ENCODE assay signal across 23 cellular contexts in genomic region chr12:48336066-48336465, GRCh38.
"Had no signal": no experiment of that assay in that cellular context is flagged by ENCODE, and none has a peak within 500 bp of the region (broad histone marks: within the 10 kb centered on the region; RNA-seq: fewer than 3 reads in every experiment).

No MANE protein-coding gene starts in this region.

- DNase-seq: activated CD4-positive, alpha-beta memory T cell treated with anti-CD3 and anti-CD28 coated beads, Interleukin-2, amount 10 ng/mL, durations not matched to agents 7 days and 5 days; activated CD4-positive, alpha-beta T cell treated with anti-CD3 and anti-CD28 coated beads for 48 hours; activated CD4-positive, CD25-positive, alpha-beta regulatory T cell; activated CD8-positive, alpha-beta memory T cell treated with anti-CD3 and anti-CD28 coated beads, Interleukin-2, amount 10 ng/mL, durations not matched to agents 7 days and 5 days; activated naive CD4-positive, alpha-beta T cell; activated naive CD8-positive, alpha-beta T cell treated with anti-CD3 and anti-CD28 coated beads, Interleukin-2, amount 10 ng/mL, durations not matched to agents 7 days and 5 days; body of pancreas; foreskin keratinocyte; left ventricle myocardium superior; natural killer cell; ovary; stimulated activated CD4-positive, alpha-beta T cell treated with anti-CD3 and anti-CD28 coated beads, Interleukin-12 subunit alpha, Interleukin-12 subunit beta, amount 100 ng/mL, for 4 hours; stimulated activated CD4-positive, alpha-beta T cell treated with anti-CD3 and anti-CD28 coated beads, Interleukin-1b, Interleukin-23, amount 100 ng/mL, for 48 hours; stimulated activated CD8-positive, alpha-beta memory T cell treated with anti-CD3 and anti-CD28 coated beads, Interleukin-4, amount 100 ng/mL, for 48 hours; stimulated activated naive CD4-positive, alpha-beta T cell; substantia nigra; T-cell; T-helper 9 cell had no signal

- H3K4me1 ChIP-seq: body of pancreas, foreskin keratinocyte, tibial nerve, vagina had no signal

- H3K27ac Mint-ChIP-seq: activated CD4-positive, alpha-beta memory T cell treated with anti-CD3 and anti-CD28 coated beads, Interleukin-2, amount 10 ng/mL, durations not matched to agents 7 days and 5 days; activated CD8-positive, alpha-beta memory T cell treated with anti-CD3 and anti-CD28 coated beads, Interleukin-2, amount 10 ng/mL, durations not matched to agents 7 days and 5 days; activated naive CD8-positive, alpha-beta T cell treated with anti-CD3 and anti-CD28 coated beads, Interleukin-2, amount 10 ng/mL, durations not matched to agents 7 days and 5 days; activated T-helper 17 cell treated with anti-CD3 and anti-CD28 coated beads, Interleukin-2, amount 50 U/mL, for 72 hours; endodermal cell had no signal

- ATAC-seq: activated CD8-positive, alpha-beta memory T cell treated with anti-CD3 and anti-CD28 coated beads, Interleukin-2, amount 10 ng/mL, durations not matched to agents 7 days and 5 days; activated T-helper 17 cell treated with anti-CD3 and anti-CD28 coated beads, Interleukin-2, amount 50 U/mL, for 72 hours; body of pancreas; foreskin keratinocyte; left ventricle myocardium superior; natural killer cell; T-cell had no signal

- H3K27me3 ChIP-seq: body of pancreas, ovary, tibial nerve, vagina had no signal

- H3K27me3 Mint-ChIP-seq: activated CD8-positive, alpha-beta memory T cell treated with anti-CD3 and anti-CD28 coated beads, Interleukin-2, amount 10 ng/mL, durations not matched to agents 7 days and 5 days; activated naive CD8-positive, alpha-beta T cell treated with anti-CD3 and anti-CD28 coated beads, Interleukin-2, amount 10 ng/mL, durations not matched to agents 7 days and 5 days; activated T-helper 17 cell treated with anti-CD3 and anti-CD28 coated beads, Interleukin-2, amount 50 U/mL, for 72 hours; T-cell had no signal

- H3K4me3 Mint-ChIP-seq: activated CD4-positive, alpha-beta memory T cell treated with anti-CD3 and anti-CD28 coated beads, Interleukin-2, amount 10 ng/mL, durations not matched to agents 7 days and 5 days; activated CD8-positive, alpha-beta memory T cell treated with anti-CD3 and anti-CD28 coated beads, Interleukin-2, amount 10 ng/mL, durations not matched to agents 7 days and 5 days; activated naive CD8-positive, alpha-beta T cell treated with anti-CD3 and anti-CD28 coated beads, Interleukin-2, amount 10 ng/mL, durations not matched to agents 7 days and 5 days; activated T-helper 17 cell treated with anti-CD3 and anti-CD28 coated beads, Interleukin-2, amount 50 U/mL, for 72 hours; endodermal cell; natural killer cell; T-cell had no signal

- H3K9me3 Mint-ChIP-seq: activated CD4-positive, alpha-beta memory T cell treated with anti-CD3 and anti-CD28 coated beads, Interleukin-2, amount 10 ng/mL, durations not matched to agents 7 days and 5 days; endodermal cell; natural killer cell had no signal

- H3K36me3 ChIP-seq: ovary, vagina had no signal

- H3K4me1 Mint-ChIP-seq: activated CD4-positive, alpha-beta memory T cell treated with anti-CD3 and anti-CD28 coated beads, Interleukin-2, amount 10 ng/mL, durations not matched to agents 7 days and 5 days; activated CD8-positive, alpha-beta memory T cell treated with anti-CD3 and anti-CD28 coated beads, Interleukin-2, amount 10 ng/mL, durations not matched to agents 7 days and 5 days; activated naive CD8-positive, alpha-beta T cell treated with anti-CD3 and anti-CD28 coated beads, Interleukin-2, amount 10 ng/mL, durations not matched to agents 7 days and 5 days; endodermal cell had no signal

- H3K27ac ChIP-seq: body of pancreas, epithelial cell of prostate, foreskin keratinocyte, ovary, tibial nerve, vagina had no signal

- H3K9me3 ChIP-seq: body of pancreas, ovary, tibial nerve, vagina had no signal

- H3K4me3 ChIP-seq: body of pancreas, ovary, tibial nerve, vagina had no signal

- H3K36me3 Mint-ChIP-seq: natural killer cell had no signal
